8 cellular contexts compared by ENCODE assay signal in genomic region chr5:63963080-63963735, GRCh38. TPM values are rescaled to one million over a fixed set of nuclear protein-coding genes. Genes with fewer than 3 reads are reported as not detected.
A peak's percentile ranks its signal among the peaks of the same experiment; 100 is the strongest.
DNase-seq lines count a peak whose midpoint lies in the region; ATAC-seq lines count a peak whose summit lies in the region.

No MANE protein-coding gene starts in this region.

- H3K9me3 Mint-ChIP-seq in activated T-cell treated with anti-CD3 and anti-CD28 coated beads, Interleukin-2, amount 50 U/mL, for 72 hours = peaks cover 3 to 4% of the 10 kb centered on the region in 2 donors
- H3K9me3 Mint-ChIP-seq in activated T-cell treated with anti-CD3 and anti-CD28 coated beads, Interleukin-2, amount 50 U/mL, for 4 hours = peaks cover 6% of the 10 kb centered on the region

- peak; percentile 31 to 38 for DNase-seq in activated T-cell treated with anti-CD3 and anti-CD28 coated beads, Interleukin-2, amount 50 U/mL, for 72 hours
- DNase-seq in activated T-cell treated with anti-CD3 and anti-CD28 coated beads, Interleukin-2, amount 50 U/mL, for 4 hours = no peak
- peak; percentile 55 for DNase-seq in HuH-7 (ENCODE audit: low spot score)
- DNase-seq in OCI-M2 (lab: John Stamatoyannopoulos, UW; ENCODE audit: unreplicated experiment) = peak; percentile 58
- peak; percentile 84 for DNase-seq in dermis blood vessel endothelial cell
- peak; percentile 82 for DNase-seq in midbrain (lab: John Stamatoyannopoulos, UW)
- no peak for DNase-seq in central memory CD4-positive, alpha-beta T cell

- ATAC-seq in activated T-cell treated with anti-CD3 and anti-CD28 coated beads, Interleukin-2, amount 50 U/mL, for 72 hours (replicated peaks in 1 of 2) = no peak
- ATAC-seq in activated T-cell treated with anti-CD3 and anti-CD28 coated beads, Interleukin-2, amount 50 U/mL, for 4 hours = no peak
- peak; percentile 79 for ATAC-seq in GM21529 (IDR thresholded peaks at IDR 0.05; ENCODE audit: unreplicated experiment)

- peaks cover 9 to 13% of the 10 kb centered on the region in 2 donors for H3K36me3 Mint-ChIP-seq in activated T-cell treated with anti-CD3 and anti-CD28 coated beads, Interleukin-2, amount 50 U/mL, for 72 hours (ENCODE audit: insufficient read depth in 2 of 2)
- H3K36me3 Mint-ChIP-seq in activated T-cell treated with anti-CD3 and anti-CD28 coated beads, Interleukin-2, amount 50 U/mL, for 4 hours (ENCODE audit: insufficient read depth) = no peaks in the 10 kb centered on the region

- H3K27me3 Mint-ChIP-seq in activated T-cell treated with anti-CD3 and anti-CD28 coated beads, Interleukin-2, amount 50 U/mL, for 72 hours (ENCODE audit: low read depth) = peaks cover 43% of the 10 kb centered on the region
- peaks cover 37% of the 10 kb centered on the region for H3K27me3 Mint-ChIP-seq in activated T-cell treated with anti-CD3 and anti-CD28 coated beads, Interleukin-2, amount 50 U/mL, for 4 hours (ENCODE audit: low read depth)

- no peak overlapping the region for H3K4me3 Mint-ChIP-seq in activated T-cell treated with anti-CD3 and anti-CD28 coated beads, Interleukin-2, amount 50 U/mL, for 72 hours
- no peak overlapping the region for H3K4me3 Mint-ChIP-seq in activated T-cell treated with anti-CD3 and anti-CD28 coated beads, Interleukin-2, amount 50 U/mL, for 4 hours

- H3K4me1 Mint-ChIP-seq in activated T-cell treated with anti-CD3 and anti-CD28 coated beads, Interleukin-2, amount 50 U/mL, for 72 hours (ENCODE audit: low read depth) = no peaks in the 10 kb centered on the region
- no peaks in the 10 kb centered on the region for H3K4me1 Mint-ChIP-seq in activated T-cell treated with anti-CD3 and anti-CD28 coated beads, Interleukin-2, amount 50 U/mL, for 4 hours (ENCODE audit: low read depth)

- no peak overlapping the region for H3K27ac Mint-ChIP-seq in activated T-cell treated with anti-CD3 and anti-CD28 coated beads, Interleukin-2, amount 50 U/mL, for 72 hours

RNA-seq across cellular contexts. Expression of gene HTR1A, which starts 1.0 kb away (rescaled TPM):
- not detected for total RNA-seq in activated T-cell treated with anti-CD3 and anti-CD28 coated beads, Interleukin-2, amount 50 U/mL, for 72 hours
- not detected for total RNA-seq in activated T-cell treated with anti-CD3 and anti-CD28 coated beads, Interleukin-2, amount 50 U/mL, for 4 hours
- total RNA-seq in dermis blood vessel endothelial cell = not detected in 2 replicates

Comparison
In these comparisons a context has a peak if more than half of its experiments do, and no peak if none do; other contexts are left out.
1. DNase-seq: peak in activated T-cell treated with anti-CD3 and anti-CD28 coated beads, Interleukin-2, amount 50 U/mL, for 72 hours (2 of 2), HuH-7 (single experiment), OCI-M2 (single experiment), dermis blood vessel endothelial cell (single experiment) and midbrain (single experiment); none in activated T-cell treated with anti-CD3 and anti-CD28 coated beads, Interleukin-2, amount 50 U/mL, for 4 hours (single experiment) and central memory CD4-positive, alpha-beta T cell (single experiment).